19 cellular contexts compared by ENCODE assay signal in the genomic region with DNA sequence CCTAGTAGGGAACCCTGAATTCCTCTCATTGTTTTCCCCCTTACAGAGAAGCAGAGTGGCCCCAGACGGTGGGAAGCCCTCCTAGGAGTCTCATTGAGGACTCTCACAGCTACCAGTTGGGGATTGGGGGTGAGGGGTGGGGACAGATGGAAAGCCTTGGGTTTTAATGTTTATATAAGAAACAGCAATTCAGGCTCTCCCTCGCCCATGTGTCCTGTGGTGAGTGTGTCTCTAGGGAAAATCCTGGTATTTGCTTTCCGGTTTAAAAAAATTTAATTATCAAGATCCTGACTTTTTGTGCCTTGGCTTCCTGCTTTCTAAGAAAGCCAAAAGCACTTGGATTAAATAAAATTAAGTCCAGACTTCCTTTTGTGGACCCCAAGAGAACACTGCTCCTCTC.
DNase-seq lines count a peak whose midpoint lies in the region; ATAC-seq and TF ChIP-seq lines count a peak whose summit lies in the region.
"Had no signal": no experiment of that assay in that cellular context is flagged by ENCODE, and none has a peak within 500 bp of the region (broad histone marks: within the 10 kb centered on the region; RNA-seq: fewer than 3 reads in every experiment).

No MANE protein-coding gene starts in this region.

- H3K27ac ChIP-seq in SK-N-SH (ENCODE audit: low read depth in 2 of 2, low read length in 1 of 2): peak overlapping the region in 1 of 2 experiments; percentile 69; a peak in 2 of 4 replicates
- peak overlapping the region; percentile 76 for H3K27ac ChIP-seq in brain microvascular endothelial cell
- H3K27ac ChIP-seq in body of pancreas: no peak overlapping the region
- H3K27ac ChIP-seq: 22Rv1, neutrophil, suprapubic skin had no signal

- peak overlapping the region; percentile 55 for H3K27ac Mint-ChIP-seq in type B pancreatic cell
- H3K27ac Mint-ChIP-seq: activated T-helper 17 cell treated with anti-CD3 and anti-CD28 coated beads, Interleukin-2, amount 50 U/mL, for 72 hours; T-helper 1 cell treated with Interleukin-12 subunit alpha and Interleukin-12 subunit beta and Interleukin-4 antibody, amounts not matched to agents 30 μg/mL and 1 μg/mL, for 36 hours had no signal

- no peaks in the 10 kb centered on the region for H3K79me2 ChIP-seq in SK-N-SH (ENCODE audit: insufficient read depth)

- peak overlapping the region; percentile 7; the same call in 1 of the 2 replicates for H3K9ac ChIP-seq in SK-N-SH

- CTCF ChIA-PET in SK-N-SH (lab: Yijun Ruan, JAX): no interaction called here

- H3K9me3 ChIP-seq in SK-N-SH (0 out of 2 replicates have a peak, but pooled peaks cover 5% of the 10 kb centered on the region), body of pancreas (peaks cover 0 to 10% (median 0%) of the 10 kb centered on the region in 3 donors)
- H3K9me3 ChIP-seq: neutrophil, suprapubic skin had no signal

- H3F3A ChIP-seq in SK-N-SH (replicated peaks; ENCODE audit: insufficient read depth): no peaks in the 10 kb centered on the region

- no peak for TF ChIP-seq POLR2A in body of pancreas (IDR thresholded peaks at IDR 0.05)

- intact Hi-C loops in body of pancreas (cut with DNase I): no loop called here

- peaks cover 25% of the 10 kb centered on the region for H3K27me3 Mint-ChIP-seq in type B pancreatic cell

- POLR2A ChIA-PET in SK-N-SH (lab: Yijun Ruan, JAX): no interaction called here

- H3K4me1 ChIP-seq in SK-N-SH (ENCODE audit: control insufficient read depth in 1 of 2, insufficient read depth in 2 of 2, low read depth in 1 of 2, low read length in 1 of 2) (peaks cover 0 to 3% of the 10 kb centered on the region in 2 experiments; a peak in 2 of 4 replicates), body of pancreas (no peaks in the 10 kb centered on the region)
- H3K4me1 ChIP-seq: sigmoid colon had no signal

- H3K9me3 Mint-ChIP-seq in type B pancreatic cell: peaks cover 5% of the 10 kb centered on the region

- no peak overlapping the region for H3K4me3 Mint-ChIP-seq in type B pancreatic cell
- H3K4me3 Mint-ChIP-seq: activated T-helper 17 cell treated with anti-CD3 and anti-CD28 coated beads, Interleukin-2, amount 50 U/mL, for 72 hours; T-helper 1 cell treated with Interleukin-12 subunit alpha and Interleukin-12 subunit beta and Interleukin-4 antibody, amounts not matched to agents 30 μg/mL and 1 μg/mL, for 36 hours had no signal

- peaks cover 16% of the 10 kb centered on the region for H3K36me3 Mint-ChIP-seq in type B pancreatic cell

- TF ChIP-seq CTCF in SK-N-SH (IDR thresholded peaks at IDR 0.05) (no peak), brain microvascular endothelial cell (IDR thresholded peaks at IDR 0.05; ENCODE audit: low read depth, low read length, missing control alignments) (no peak), type B pancreatic cell (conservative IDR thresholded peaks at IDR 0.05) (no peak), body of pancreas (IDR thresholded peaks at IDR 0.05) (no peak)

- H3K4me2 ChIP-seq in SK-N-SH: no peak overlapping the region

- no peaks in the 10 kb centered on the region for H3K9me2 ChIP-seq in SK-N-SH

- H3K4me1 Mint-ChIP-seq in type B pancreatic cell (ENCODE audit: unreplicated experiment): peaks cover 29% of the 10 kb centered on the region
- H3K4me1 Mint-ChIP-seq: activated T-helper 17 cell treated with anti-CD3 and anti-CD28 coated beads, Interleukin-2, amount 50 U/mL, for 72 hours had no signal

- H3K4me3 ChIP-seq in SK-N-SH (ENCODE audit: low read depth in 2 of 2, low read length in 1 of 2) (no peak overlapping the region), brain microvascular endothelial cell (ENCODE audit: low read depth, low read length) (no peak overlapping the region), body of pancreas (no peak overlapping the region)
- H3K4me3 ChIP-seq: sigmoid colon, suprapubic skin had no signal

- ATAC-seq in SK-N-SH treated with all-trans-retinoic acid at 6 μM for 48 hours (no peak), body of pancreas (no peak)
- ATAC-seq: activated T-helper 17 cell treated with anti-CD3 and anti-CD28 coated beads, Interleukin-2, amount 50 U/mL, for 72 hours had no signal

- DNase-seq in SK-N-SH (no peak), brain microvascular endothelial cell (peak; percentile 41), hepatic stellate cell (ENCODE audit: low spot score) (peak; percentile 67), type B pancreatic cell (ENCODE audit: extremely low spot score, unreplicated experiment) (no peak), HPDE6-E6E7 (ENCODE audit: extremely low spot score) (no peak), body of pancreas (no peak), GDM1 (lab: John Stamatoyannopoulos, UW) (no peak)
- DNase-seq: C1 segment of cervical spinal cord; DMS79; NCI-H2107; NCI-H526 treated with DMSO at 0.1 percent for 48 hours; sigmoid colon; stimulated activated CD4-positive, alpha-beta T cell treated with anti-CD3 and anti-CD28 coated beads, Interleukin-2, amount 100 ng/mL, for 48 hours had no signal

- TF ChIP-seq EP300 in SK-N-SH (IDR thresholded peaks at IDR 0.05; ENCODE audit: borderline replicate concordance in 1 of 2, low read depth in 1 of 2, low read length in 1 of 2): no peak

- H3K36me3 ChIP-seq in SK-N-SH (replicated peaks in 1 of 2; ENCODE audit: control insufficient read depth in 1 of 2, insufficient read depth in 2 of 2, low read length in 1 of 2): no peaks in the 10 kb centered on the region
- no peaks in the 10 kb centered on the region for H3K36me3 ChIP-seq in brain microvascular endothelial cell (replicated peaks)
- no peaks in the 10 kb centered on the region for H3K36me3 ChIP-seq in body of pancreas (replicated peaks in 1 of 2; ENCODE audit: insufficient read depth in 1 of 2, low read depth in 2 of 2)
- H3K36me3 ChIP-seq: neutrophil, sigmoid colon, suprapubic skin had no signal

- TF ChIP-seq RAD21 in SK-N-SH (IDR thresholded peaks at IDR 0.05; ENCODE audit: low read length): no peak

- H4K20me1 ChIP-seq in SK-N-SH (ENCODE audit: insufficient read depth): no peaks in the 10 kb centered on the region

- in situ Hi-C loops in brain microvascular endothelial cell (cut with HindIII; ENCODE audit: low pct_ligation_motif_present, low sequenced_read_pairs): no loop called here

- H2AFZ ChIP-seq in SK-N-SH (ENCODE audit: low read depth): no peak overlapping the region

- 84% methylated on average over 3 of the region's 3 CpGs for WGBS in SK-N-SH (ENCODE audit: low lambda C conversion rate)
- 47 to 50% methylated on average over 3 of the region's 3 CpGs for WGBS in body of pancreas, 2 donors

- no peaks in the 10 kb centered on the region for H3K27me3 ChIP-seq in SK-N-SH (ENCODE audit: insufficient read depth)
- no peaks in the 10 kb centered on the region for H3K27me3 ChIP-seq in brain microvascular endothelial cell (replicated peaks)
- H3K27me3 ChIP-seq in body of pancreas: no peaks in the 10 kb centered on the region
- H3K27me3 ChIP-seq: sigmoid colon, suprapubic skin had no signal

TF ChIP-seq in SK-N-SH, 30 proteins besides CTCF, POLR2A, EP300 and RAD21 (continues in another document):
- TF ChIP-seq POLR2AphosphoS5 (IDR thresholded peaks at IDR 0.05; ENCODE audit: low read depth, low read length): no peak
- TF ChIP-seq, protein P1, sequence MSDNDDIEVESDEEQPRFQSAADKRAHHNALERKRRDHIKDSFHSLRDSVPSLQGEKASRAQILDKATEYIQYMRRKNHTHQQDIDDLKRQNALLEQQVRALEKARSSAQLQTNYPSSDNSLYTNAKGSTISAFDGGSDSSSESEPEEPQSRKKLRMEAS (IDR thresholded peaks at IDR 0.05; ENCODE audit: low read depth): no peak
- no peak for TF ChIP-seq SIN3A (IDR thresholded peaks at IDR 0.05; ENCODE audit: borderline replicate concordance, low read depth, low read length)
- TF ChIP-seq TCF12 (IDR thresholded peaks at IDR 0.05): no peak
- TF ChIP-seq, protein P2, sequence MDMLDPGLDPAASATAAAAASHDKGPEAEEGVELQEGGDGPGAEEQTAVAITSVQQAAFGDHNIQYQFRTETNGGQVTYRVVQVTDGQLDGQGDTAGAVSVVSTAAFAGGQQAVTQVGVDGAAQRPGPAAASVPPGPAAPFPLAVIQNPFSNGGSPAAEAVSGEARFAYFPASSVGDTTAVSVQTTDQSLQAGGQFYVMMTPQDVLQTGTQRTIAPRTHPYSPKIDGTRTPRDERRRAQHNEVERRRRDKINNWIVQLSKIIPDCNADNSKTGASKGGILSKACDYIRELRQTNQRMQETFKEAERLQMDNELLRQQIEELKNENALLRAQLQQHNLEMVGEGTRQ (IDR thresholded peaks at IDR 0.05; ENCODE audit: borderline replicate concordance, low read depth, low read length): no peak
- TF ChIP-seq JUND (IDR thresholded peaks at IDR 0.05): no peak

TF ChIP-seq in SK-N-SH treated with all-trans-retinoic acid at 6 μM for 48 hours, 23 proteins besides CTCF, POLR2A, EP300 and RAD21:
- TF ChIP-seq ZNF565 (CRISPR knock-in tag; conservative IDR thresholded peaks at IDR 0.05; ENCODE audit: low read depth): no peak
- no peak for TF ChIP-seq TCF4 (CRISPR knock-in tag; IDR thresholded peaks at IDR 0.05; ENCODE audit: borderline replicate concordance)
- no peak for TF ChIP-seq ZNF8 (CRISPR knock-in tag; IDR thresholded peaks at IDR 0.05)
- TF ChIP-seq, protein P3, sequence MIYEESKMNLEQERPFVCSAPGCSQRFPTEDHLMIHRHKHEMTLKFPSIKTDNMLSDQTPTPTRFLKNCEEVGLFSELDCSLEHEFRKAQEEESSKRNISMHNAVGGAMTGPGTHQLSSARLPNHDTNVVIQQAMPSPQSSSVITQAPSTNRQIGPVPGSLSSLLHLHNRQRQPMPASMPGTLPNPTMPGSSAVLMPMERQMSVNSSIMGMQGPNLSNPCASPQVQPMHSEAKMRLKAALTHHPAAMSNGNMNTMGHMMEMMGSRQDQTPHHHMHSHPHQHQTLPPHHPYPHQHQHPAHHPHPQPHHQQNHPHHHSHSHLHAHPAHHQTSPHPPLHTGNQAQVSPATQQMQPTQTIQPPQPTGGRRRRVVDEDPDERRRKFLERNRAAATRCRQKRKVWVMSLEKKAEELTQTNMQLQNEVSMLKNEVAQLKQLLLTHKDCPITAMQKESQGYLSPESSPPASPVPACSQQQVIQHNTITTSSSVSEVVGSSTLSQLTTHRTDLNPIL (CRISPR knock-in tag; IDR thresholded peaks at IDR 0.05; ENCODE audit: low read depth): no peak

Comparison
In these comparisons a context has a peak if more than half of its experiments do, and no peak if none do; other contexts are left out.
1. DNase-seq: peak in brain microvascular endothelial cell (single experiment) and hepatic stellate cell (single experiment); none in SK-N-SH (single experiment), type B pancreatic cell (single experiment), HPDE6-E6E7 (single experiment), body of pancreas (0 of 4) and GDM1 (single experiment).